Comparison of ENCODE assay signal across 8 cellular contexts in genomic region chr14:72518809-72519377, GRCh38.
A peak's percentile ranks its signal among the peaks of the same experiment; 100 is the strongest.
DNase-seq lines count a peak whose midpoint lies in the region; ATAC-seq and TF ChIP-seq lines count a peak whose summit lies in the region.

No MANE protein-coding gene starts in this region.

- peak overlapping the region; percentile 94 for H3K27ac Mint-ChIP-seq in activated CD4-positive, alpha-beta T cell treated with anti-CD3 and anti-CD28 coated beads, Interleukin-2, amount 10 ng/mL, durations not matched to agents 7 days and 5 days
- no peak overlapping the region for H3K27ac Mint-ChIP-seq in nephron progenitor cell

- peak overlapping the region; percentile 20 for H3K4me3 Mint-ChIP-seq in activated CD4-positive, alpha-beta T cell treated with anti-CD3 and anti-CD28 coated beads, Interleukin-2, amount 10 ng/mL, durations not matched to agents 7 days and 5 days
- no peak overlapping the region for H3K4me3 Mint-ChIP-seq in nephron progenitor cell

- peaks cover 25% of the 10 kb centered on the region for H3K9me3 Mint-ChIP-seq in activated CD4-positive, alpha-beta T cell treated with anti-CD3 and anti-CD28 coated beads, Interleukin-2, amount 10 ng/mL, durations not matched to agents 7 days and 5 days
- peaks cover 22% of the 10 kb centered on the region for H3K9me3 Mint-ChIP-seq in nephron progenitor cell

- H3K36me3 Mint-ChIP-seq in activated CD4-positive, alpha-beta T cell treated with anti-CD3 and anti-CD28 coated beads, Interleukin-2, amount 10 ng/mL, durations not matched to agents 7 days and 5 days (ENCODE audit: low read depth) = peaks cover 33% of the 10 kb centered on the region
- H3K36me3 Mint-ChIP-seq in nephron progenitor cell (ENCODE audit: low read depth) = peaks cover 20% of the 10 kb centered on the region

- POLR2A ChIA-PET in activated CD4-positive, alpha-beta T cell treated with anti-CD3 and anti-CD28 coated beads, Interleukin-2, amount 10 ng/mL, durations not matched to agents 7 days and 5 days (lab: Charles Lee) = no interaction called here

- H3K4me1 Mint-ChIP-seq in activated CD4-positive, alpha-beta T cell treated with anti-CD3 and anti-CD28 coated beads, Interleukin-2, amount 10 ng/mL, durations not matched to agents 7 days and 5 days = peaks cover 82% of the 10 kb centered on the region
- H3K4me1 Mint-ChIP-seq in nephron progenitor cell = peaks cover 47% of the 10 kb centered on the region

- TF ChIP-seq CTCF in nephron progenitor cell (IDR thresholded peaks at IDR 0.05) = no peak

- H3K27me3 Mint-ChIP-seq in activated CD4-positive, alpha-beta T cell treated with anti-CD3 and anti-CD28 coated beads, Interleukin-2, amount 10 ng/mL, durations not matched to agents 7 days and 5 days = peaks cover 2% of the 10 kb centered on the region
- H3K27me3 Mint-ChIP-seq in nephron progenitor cell (ENCODE audit: low read depth, poor library complexity) = peaks cover 14% of the 10 kb centered on the region

- ATAC-seq in activated CD4-positive, CD25-positive, alpha-beta regulatory T cell treated with anti-CD3 and anti-CD28 coated beads, Interleukin-2, amount 50 U/mL, for 24 hours = peak; percentile 88
- peak; percentile 62 for ATAC-seq in HG03280 (IDR thresholded peaks at IDR 0.05; ENCODE audit: unreplicated experiment)

- CTCF ChIA-PET in activated CD4-positive, alpha-beta T cell treated with anti-CD3 and anti-CD28 coated beads, Interleukin-2, amount 10 ng/mL, durations not matched to agents 7 days and 5 days (lab: Charles Lee) = interaction anchor here (1.0 to 9.0 kb wide), 5 partner anchors 9 to 429 kb away, joined by 3 to 83 read pairs (median 5); no protein-coding TSS in a partner anchor

- no peak for DNase-seq in activated CD4-positive, CD25-positive, alpha-beta regulatory T cell treated with anti-CD3 and anti-CD28 coated beads, Interleukin-2, amount 50 U/mL, for 72 hours
- DNase-seq in activated CD4-positive, alpha-beta T cell treated with anti-CD3 and anti-CD28 coated beads, Interleukin-2, amount 10 ng/mL, durations not matched to agents 7 days and 5 days = peak; percentile 70
- DNase-seq in stimulated activated CD4-positive, alpha-beta T cell treated with anti-CD3 and anti-CD28 coated beads, TNF-alpha, amount 100 ng/mL, for 48 hours (ENCODE audit: low read depth in 3 of 3) = peak; percentile 8 to 30 (median 9)
- no peak for DNase-seq in nephron progenitor cell
- no peak for DNase-seq in HuH-7 (ENCODE audit: low spot score)
- no peak for DNase-seq in GOT3 (lab: John Stamatoyannopoulos, UW)

Comparison
In these comparisons a context has a peak if more than half of its experiments do, and no peak if none do; other contexts are left out.
1. DNase-seq: peak in activated CD4-positive, alpha-beta T cell treated with anti-CD3 and anti-CD28 coated beads, Interleukin-2, amount 10 ng/mL, durations not matched to agents 7 days and 5 days (single experiment) and stimulated activated CD4-positive, alpha-beta T cell treated with anti-CD3 and anti-CD28 coated beads, TNF-alpha, amount 100 ng/mL, for 48 hours (3 of 3); none in activated CD4-positive, CD25-positive, alpha-beta regulatory T cell treated with anti-CD3 and anti-CD28 coated beads, Interleukin-2, amount 50 U/mL, for 72 hours (single experiment), nephron progenitor cell (single experiment), HuH-7 (single experiment) and GOT3 (single experiment).